1 cellular context compared by ENCODE assay signal in genomic region chr3:46440531-46441294, GRCh38.
TF ChIP-seq lines count a peak whose summit lies in the region.

No MANE protein-coding gene starts in this region.

TF ChIP-seq in GM12878, 131 proteins besides CTCF, POLR2A, EP300 and RAD21:
- peak; percentile 70 for TF ChIP-seq ATF2 (IDR thresholded peaks at IDR 0.05; ENCODE audit: low read length)
- peak; percentile 74 to 82 for TF ChIP-seq IKZF2 (IDR thresholded peaks at IDR 0.05)
- TF ChIP-seq SREBF2 (IDR thresholded peaks at IDR 0.05; ENCODE audit: low read length), result no peak
- no peak for TF ChIP-seq KAT2A (conservative IDR thresholded peaks at IDR 0.05; ENCODE audit: control insufficient read depth, low read depth, low read length)
- no peak for TF ChIP-seq NR2F1 (conservative IDR thresholded peaks at IDR 0.05)
- TF ChIP-seq CHD4 (IDR thresholded peaks at IDR 0.05), result no peak
- TF ChIP-seq, protein P1, sequence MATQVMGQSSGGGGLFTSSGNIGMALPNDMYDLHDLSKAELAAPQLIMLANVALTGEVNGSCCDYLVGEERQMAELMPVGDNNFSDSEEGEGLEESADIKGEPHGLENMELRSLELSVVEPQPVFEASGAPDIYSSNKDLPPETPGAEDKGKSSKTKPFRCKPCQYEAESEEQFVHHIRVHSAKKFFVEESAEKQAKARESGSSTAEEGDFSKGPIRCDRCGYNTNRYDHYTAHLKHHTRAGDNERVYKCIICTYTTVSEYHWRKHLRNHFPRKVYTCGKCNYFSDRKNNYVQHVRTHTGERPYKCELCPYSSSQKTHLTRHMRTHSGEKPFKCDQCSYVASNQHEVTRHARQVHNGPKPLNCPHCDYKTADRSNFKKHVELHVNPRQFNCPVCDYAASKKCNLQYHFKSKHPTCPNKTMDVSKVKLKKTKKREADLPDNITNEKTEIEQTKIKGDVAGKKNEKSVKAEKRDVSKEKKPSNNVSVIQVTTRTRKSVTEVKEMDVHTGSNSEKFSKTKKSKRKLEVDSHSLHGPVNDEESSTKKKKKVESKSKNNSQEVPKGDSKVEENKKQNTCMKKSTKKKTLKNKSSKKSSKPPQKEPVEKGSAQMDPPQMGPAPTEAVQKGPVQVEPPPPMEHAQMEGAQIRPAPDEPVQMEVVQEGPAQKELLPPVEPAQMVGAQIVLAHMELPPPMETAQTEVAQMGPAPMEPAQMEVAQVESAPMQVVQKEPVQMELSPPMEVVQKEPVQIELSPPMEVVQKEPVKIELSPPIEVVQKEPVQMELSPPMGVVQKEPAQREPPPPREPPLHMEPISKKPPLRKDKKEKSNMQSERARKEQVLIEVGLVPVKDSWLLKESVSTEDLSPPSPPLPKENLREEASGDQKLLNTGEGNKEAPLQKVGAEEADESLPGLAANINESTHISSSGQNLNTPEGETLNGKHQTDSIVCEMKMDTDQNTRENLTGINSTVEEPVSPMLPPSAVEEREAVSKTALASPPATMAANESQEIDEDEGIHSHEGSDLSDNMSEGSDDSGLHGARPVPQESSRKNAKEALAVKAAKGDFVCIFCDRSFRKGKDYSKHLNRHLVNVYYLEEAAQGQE (IDR thresholded peaks at IDR 0.05; ENCODE audit: low read depth, low read length), result no peak
- peak; percentile 63; the same call in 1 of the 2 replicates for TF ChIP-seq CREB1 (IDR thresholded peaks at IDR 0.05; ENCODE audit: low read depth)
- no peak for TF ChIP-seq POLR2AphosphoS5 (IDR thresholded peaks at IDR 0.05; ENCODE audit: low read length)
- TF ChIP-seq, protein P2, sequence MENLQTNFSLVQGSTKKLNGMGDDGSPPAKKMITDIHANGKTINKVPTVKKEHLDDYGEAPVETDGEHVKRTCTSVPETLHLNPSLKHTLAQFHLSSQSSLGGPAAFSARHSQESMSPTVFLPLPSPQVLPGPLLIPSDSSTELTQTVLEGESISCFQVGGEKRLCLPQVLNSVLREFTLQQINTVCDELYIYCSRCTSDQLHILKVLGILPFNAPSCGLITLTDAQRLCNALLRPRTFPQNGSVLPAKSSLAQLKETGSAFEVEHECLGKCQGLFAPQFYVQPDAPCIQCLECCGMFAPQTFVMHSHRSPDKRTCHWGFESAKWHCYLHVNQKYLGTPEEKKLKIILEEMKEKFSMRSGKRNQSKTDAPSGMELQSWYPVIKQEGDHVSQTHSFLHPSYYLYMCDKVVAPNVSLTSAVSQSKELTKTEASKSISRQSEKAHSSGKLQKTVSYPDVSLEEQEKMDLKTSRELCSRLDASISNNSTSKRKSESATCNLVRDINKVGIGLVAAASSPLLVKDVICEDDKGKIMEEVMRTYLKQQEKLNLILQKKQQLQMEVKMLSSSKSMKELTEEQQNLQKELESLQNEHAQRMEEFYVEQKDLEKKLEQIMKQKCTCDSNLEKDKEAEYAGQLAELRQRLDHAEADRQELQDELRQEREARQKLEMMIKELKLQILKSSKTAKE (IDR thresholded peaks at IDR 0.05; ENCODE audit: low read depth, poor library complexity, severe bottlenecking), result peak; percentile 45
- TF ChIP-seq ZBTB4 (CRISPR knock-in tag; IDR thresholded peaks at IDR 0.05), result no peak
- peak; percentile 20; the same call in 1 of the 2 replicates for TF ChIP-seq PAX5 (IDR thresholded peaks at IDR 0.05; ENCODE audit: borderline replicate concordance, low read depth, low read length)
- peak in 1 of 2 experiments; percentile 19; a peak in 1 of 4 replicates for TF ChIP-seq BHLHE40 (IDR thresholded peaks at IDR 0.05; ENCODE audit: borderline replicate concordance in 1 of 2, low read depth in 2 of 2, low read length in 1 of 2)
- TF ChIP-seq ETV6 (conservative IDR thresholded peaks at IDR 0.05 in 1 of 2, IDR thresholded peaks at IDR 0.05 in 1 of 2; ENCODE audit: borderline replicate concordance in 1 of 2, low read depth in 1 of 2), result peak in 1 of 2 experiments; percentile 62; a peak in 1 of 4 replicates
- peak; percentile 35 for TF ChIP-seq SP1 (IDR thresholded peaks at IDR 0.05; ENCODE audit: low read depth, low read length)
- 0 out of 2 replicates have a peak, but pooled peaks have one; percentile 14 for TF ChIP-seq CREM (IDR thresholded peaks at IDR 0.05; ENCODE audit: low read depth)
- TF ChIP-seq MYB (IDR thresholded peaks at IDR 0.05; ENCODE audit: borderline replicate concordance, low read depth, low read length), result no peak
- no peak for TF ChIP-seq SMAD1 (IDR thresholded peaks at IDR 0.05; ENCODE audit: low read depth, partially characterized antibody)
- TF ChIP-seq EED (IDR thresholded peaks at IDR 0.05; ENCODE audit: low read depth), result peak; percentile 76
- peak; percentile 65; the same call in 1 of the 3 replicates for TF ChIP-seq POU2F2 (IDR thresholded peaks at IDR 0.05; ENCODE audit: borderline replicate concordance, low read depth, low read length)
- TF ChIP-seq RUNX3 (IDR thresholded peaks at IDR 0.05; ENCODE audit: low read length), result peak; percentile 88
- 0 out of 2 replicates have a peak, but pooled peaks have one; percentile 25 for TF ChIP-seq IRF4 (IDR thresholded peaks at IDR 0.05; ENCODE audit: low read depth, low read length)
- peak; percentile 54 for TF ChIP-seq IKZF1 (conservative IDR thresholded peaks at IDR 0.05)
- no peak for TF ChIP-seq NKRF (conservative IDR thresholded peaks at IDR 0.05)
- no peak for TF ChIP-seq NFXL1 (IDR thresholded peaks at IDR 0.05; ENCODE audit: borderline replicate concordance)
- TF ChIP-seq TCF12 (IDR thresholded peaks at IDR 0.05; ENCODE audit: low read depth, low read length), result no peak
- no peak for TF ChIP-seq CBX5 (IDR thresholded peaks at IDR 0.05; ENCODE audit: low read depth)
TF ChIP-seq in GM12878: peak in this region for 14.
